In the genomic region with DNA sequence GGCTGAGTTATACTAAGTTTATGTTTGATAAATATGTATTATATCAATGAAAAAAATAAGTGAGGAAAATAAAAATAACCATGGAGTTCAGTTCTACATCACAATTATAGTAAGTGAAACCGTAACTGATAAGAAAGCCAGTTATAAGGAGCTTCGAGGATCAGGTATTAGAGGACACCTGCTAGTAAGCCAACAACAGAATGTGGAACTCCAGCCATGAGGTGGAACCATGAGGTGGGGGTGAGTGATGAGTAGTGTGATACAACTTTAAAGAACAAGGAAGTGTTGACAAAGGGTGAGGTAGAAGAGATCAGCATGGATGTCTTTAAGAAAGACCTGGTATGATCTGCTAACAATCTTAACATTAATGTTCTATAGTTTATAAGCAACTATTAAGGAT, we compare ENCODE assay signal across 34 cellular contexts.
"Had no signal": no experiment of that assay in that cellular context is flagged by ENCODE, and none has a peak within 500 bp of the region (broad histone marks: within the 10 kb centered on the region; RNA-seq: fewer than 3 reads in every experiment).

No MANE protein-coding gene starts in this region.

- H3K27me3 ChIP-seq: MG63 had no signal

- DNase-seq: Karpas-422, Kasumi-1, KG1, MG63, MV-4-11, NCI-H1048, NCI-H1092, NCI-H1092 treated with DMSO at 0.1 percent for 48 hours, NCI-H1105, NCI-H1105 treated with DMSO at 0.1 percent for 48 hours, NCI-H1417, NCI-H1417 treated with DMSO at 0.1 percent for 48 hours, NCI-H1436, NCI-H1436 treated with DMSO at 0.1 percent for 48 hours, NCI-H146, NCI-H1694, NCI-H1694 treated with DMSO at 0.1 percent for 48 hours, NCI-H187, NCI-H187 treated with DMSO at 0.1 percent for 48 hours, NCI-H1930, NCI-H2029, NCI-H2029 treated with DMSO at 0.1 percent for 48 hours, NCI-H2081, NCI-H2081 treated with DMSO at 0.1 percent for 48 hours, NCI-H2107, NCI-H2171, NCI-H2171 treated with DMSO at 0.1 percent for 48 hours, NCI-H2227 treated with DMSO at 0.1 percent for 48 hours, NCI-H226, NCI-H345, NCI-H446, NCI-H446 treated with DMSO at 0.1 percent for 48 hours, NCI-H510A had no signal

- H3K9me3 ChIP-seq: MG63 had no signal

- H3K4me2 ChIP-seq: KMS-11 had no signal

- H3K36me3 ChIP-seq: MG63 had no signal

- H3K4me3 ChIP-seq: MG63 had no signal

- H3K9ac ChIP-seq: KMS-11 had no signal

- H3K27ac ChIP-seq: KMS-11 had no signal
